ENCODE assay signal across 12 cellular contexts in the genomic region with DNA sequence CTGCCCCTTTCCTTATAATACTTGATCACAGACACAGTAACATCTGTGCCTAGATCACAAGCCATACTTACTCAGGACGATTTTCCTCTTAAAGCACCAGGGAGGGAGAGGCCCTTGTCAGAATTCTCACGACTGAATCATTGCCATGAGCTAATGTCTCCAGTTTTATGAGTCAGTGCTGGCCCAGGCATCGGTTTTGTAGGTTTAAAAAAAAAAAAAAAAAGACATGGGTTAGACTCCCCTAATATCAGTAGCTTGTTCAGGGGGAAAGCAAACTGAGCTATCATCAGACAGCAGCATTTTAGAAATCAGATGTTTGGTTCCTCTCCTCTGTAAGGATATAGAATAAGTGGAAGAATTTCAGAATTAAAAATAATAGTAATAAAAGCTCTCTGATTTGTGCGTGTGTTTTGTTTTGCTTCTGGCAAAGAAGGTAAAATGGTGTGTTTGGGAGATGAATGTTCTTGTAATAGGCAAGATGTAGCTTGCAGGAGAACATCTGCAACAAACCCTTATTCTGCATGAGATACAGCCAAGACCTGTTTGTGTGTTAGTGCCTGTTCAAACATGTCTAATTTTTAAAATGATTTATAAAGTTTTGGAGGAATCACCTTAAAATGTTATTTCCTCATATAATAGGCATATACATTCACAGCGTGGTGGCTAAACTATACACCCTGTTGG.
DNase-seq lines count a peak whose midpoint lies in the region; ATAC-seq and TF ChIP-seq lines count a peak whose summit lies in the region.
"Had no signal": no experiment of that assay in that cellular context is flagged by ENCODE, and none has a peak within 500 bp of the region (broad histone marks: within the 10 kb centered on the region; RNA-seq: fewer than 3 reads in every experiment).

No MANE protein-coding gene starts in this region.

- H3K27me3 ChIP-seq in left lung = no peaks in the 10 kb centered on the region
- no peaks in the 10 kb centered on the region for H3K27me3 ChIP-seq in naive thymus-derived CD4-positive, alpha-beta T cell (ENCODE audit: control insufficient read depth in 2 of 2, insufficient read depth in 2 of 2, low read length in 2 of 2)

- peak; percentile 73 for ATAC-seq in left lung
- no peak for ATAC-seq in HG03097 (IDR thresholded peaks at IDR 0.05; ENCODE audit: low FRiP score, unreplicated experiment)
- no peak for ATAC-seq in naive thymus-derived CD4-positive, alpha-beta T cell
- no peak for ATAC-seq in GM21825 (IDR thresholded peaks at IDR 0.05; ENCODE audit: unreplicated experiment)
- ATAC-seq: activated T-cell treated with anti-CD3 and anti-CD28 coated beads, Interleukin-2, amount 50 U/mL, for 4 hours had no signal

- H3K4me1 ChIP-seq in left lung = no peaks in the 10 kb centered on the region
- no peaks in the 10 kb centered on the region for H3K4me1 ChIP-seq in naive thymus-derived CD4-positive, alpha-beta T cell (ENCODE audit: control insufficient read depth in 2 of 2, insufficient read depth in 2 of 2, low read length in 2 of 2)

- H3K4me1 Mint-ChIP-seq in MCF 10A (ENCODE audit: insufficient read depth, unreplicated experiment) = peaks cover 31% of the 10 kb centered on the region
- H3K4me1 Mint-ChIP-seq in naive thymus-derived CD4-positive, alpha-beta T cell = peaks cover 0 to 6% (median 0%) of the 10 kb centered on the region in 7 donors

- H3K27ac ChIP-seq in left lung = no peak overlapping the region
- no peak overlapping the region for H3K27ac ChIP-seq in naive thymus-derived CD4-positive, alpha-beta T cell (ENCODE audit: low read depth, low read length)

- BruUV-seq in MCF 10A (replicated peaks; lab: Mats Ljungman, UMichigan) = TSS peak; percentile 80

- TF ChIP-seq CTCF in MCF 10A (IDR thresholded peaks at IDR 0.05; ENCODE audit: unreplicated experiment) = no peak
- no peak for TF ChIP-seq CTCF in left lung (IDR thresholded peaks at IDR 0.05)

- DNase-seq in AG08396 (ENCODE audit: low spot score) (peak; percentile 67), HT1080 (ENCODE audit: low read depth) (peak; percentile 96), MCF 10A (ENCODE audit: unreplicated experiment) (peak; percentile 96), left lung (no peak), mucosa of gallbladder (ENCODE audit: low spot score) (no peak)
- DNase-seq in naive thymus-derived CD4-positive, alpha-beta T cell = no peak
- DNase-seq: activated T-cell treated with anti-CD3 and anti-CD28 coated beads, Interleukin-2, amount 50 U/mL, for 4 hours; cortex of kidney; DND-41; NCI-H526 had no signal

- peaks cover 16% of the 10 kb centered on the region for H3K36me3 Mint-ChIP-seq in MCF 10A (ENCODE audit: insufficient read depth, unreplicated experiment)
- H3K36me3 Mint-ChIP-seq in naive thymus-derived CD4-positive, alpha-beta T cell = no peaks in the 10 kb centered on the region

- no peaks in the 10 kb centered on the region for H3K36me3 ChIP-seq in left lung
- no peaks in the 10 kb centered on the region for H3K36me3 ChIP-seq in naive thymus-derived CD4-positive, alpha-beta T cell (ENCODE audit: control insufficient read depth in 2 of 3, insufficient read depth in 3 of 3, low read length in 3 of 3)

- peak overlapping the region; percentile 83 for H3K27ac Mint-ChIP-seq in MCF 10A (ENCODE audit: low read depth, unreplicated experiment)
- H3K27ac Mint-ChIP-seq in naive thymus-derived CD4-positive, alpha-beta T cell = no peak overlapping the region

- H3K4me3 Mint-ChIP-seq in MCF 10A (ENCODE audit: unreplicated experiment) = peak overlapping the region; percentile 42
- H3K4me3 Mint-ChIP-seq in naive thymus-derived CD4-positive, alpha-beta T cell = no peak overlapping the region
- H3K4me3 Mint-ChIP-seq: activated T-cell treated with anti-CD3 and anti-CD28 coated beads, Interleukin-2, amount 50 U/mL, for 4 hours had no signal

- H3K4me3 ChIP-seq in left lung = no peak overlapping the region
- no peak overlapping the region for H3K4me3 ChIP-seq in naive thymus-derived CD4-positive, alpha-beta T cell (ENCODE audit: low read length)

- POLR2A ChIA-PET in MCF 10A (lab: Yijun Ruan, JAX) = interaction anchor here (0.6 to 8.2 kb wide), 41 partner anchors 9 to 823 kb away, joined by 3 to 166 read pairs (median 5); no protein-coding TSS in a partner anchor
- POLR2A ChIA-PET in naive thymus-derived CD4-positive, alpha-beta T cell (lab: Charles Lee) = no interaction called here

- no peaks in the 10 kb centered on the region for H3K27me3 Mint-ChIP-seq in MCF 10A (ENCODE audit: insufficient read depth, unreplicated experiment)
- peaks cover 0 to 7% (median 0%) of the 10 kb centered on the region in 5 donors for H3K27me3 Mint-ChIP-seq in naive thymus-derived CD4-positive, alpha-beta T cell

- intact Hi-C loops in MCF 10A (cut with micrococcal nuclease) (loop anchor here (2.0 kb wide), 1 partner anchor 124 kb away; no protein-coding TSS in a partner anchor), left lung (cut with DNase I) (no loop called here)
- intact Hi-C loops in naive thymus-derived CD4-positive, alpha-beta T cell (cut with micrococcal nuclease) = no loop called here

- H3K9me3 Mint-ChIP-seq in MCF 10A (ENCODE audit: unreplicated experiment) = no peaks in the 10 kb centered on the region
- peaks cover 0 to 4% (median 0%) of the 10 kb centered on the region in 11 donors for H3K9me3 Mint-ChIP-seq in naive thymus-derived CD4-positive, alpha-beta T cell
- H3K9me3 Mint-ChIP-seq: activated T-cell treated with anti-CD3 and anti-CD28 coated beads, Interleukin-2, amount 50 U/mL, for 4 hours had no signal

- CTCF ChIA-PET in MCF 10A (lab: Yijun Ruan, JAX) = interaction anchor here (0.6 to 1.9 kb wide), 12 partner anchors 13 to 557 kb away, joined by 3 to 12 read pairs (median 4); no protein-coding TSS in a partner anchor
- CTCF ChIA-PET in naive thymus-derived CD4-positive, alpha-beta T cell (lab: Charles Lee) = no interaction called here

- no peaks in the 10 kb centered on the region for H3K9me3 ChIP-seq in left lung
- no peaks in the 10 kb centered on the region for H3K9me3 ChIP-seq in naive thymus-derived CD4-positive, alpha-beta T cell (ENCODE audit: control insufficient read depth in 2 of 3, low read length in 3 of 3)

Comparison
In these comparisons a context has a peak if more than half of its experiments do, and no peak if none do; other contexts are left out.
1. DNase-seq: peak in AG08396 (single experiment), HT1080 (single experiment) and MCF 10A (single experiment); none in left lung (0 of 2), naive thymus-derived CD4-positive, alpha-beta T cell (0 of 9) and mucosa of gallbladder (single experiment).